Comparison of ENCODE assay signal across 5 cellular contexts in the genomic region with DNA sequence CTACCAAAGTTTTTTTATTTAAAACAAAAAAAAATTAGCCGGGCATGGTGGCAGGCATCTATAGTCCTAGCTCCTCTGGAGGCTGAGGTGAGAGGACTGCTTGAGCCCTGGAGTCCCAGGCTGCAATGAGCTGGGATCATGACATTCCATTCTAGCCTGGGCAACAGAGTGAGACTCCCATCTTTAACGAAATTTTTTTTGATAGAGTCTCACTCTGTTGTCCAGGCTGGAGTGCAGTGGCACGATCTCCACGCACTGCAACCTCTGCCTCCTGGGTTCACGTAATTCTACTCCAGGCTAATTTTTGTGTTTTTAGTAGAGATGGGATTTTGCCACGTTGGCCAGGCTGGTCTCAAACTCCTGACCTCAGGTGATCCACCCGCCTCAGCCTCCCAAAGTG. TPM values are rescaled to one million over a fixed set of nuclear protein-coding genes. Genes with fewer than 3 reads are reported as not detected.
"Had no signal": no experiment of that assay in that cellular context is flagged by ENCODE, and none has a peak within 500 bp of the region (broad histone marks: within the 10 kb centered on the region; RNA-seq: fewer than 3 reads in every experiment).

No MANE protein-coding gene starts in this region.

RNA-seq across cellular contexts. Expression of gene CERS4, which starts 1.8 kb away (rescaled TPM):
- total RNA-seq: GM23248, HFFc6 had no signal
- polyA plus RNA-seq: GM23248 had no signal

RNA-seq across cellular contexts. Expression of gene FBN3, which starts 57.9 kb away (rescaled TPM):
- total RNA-seq: GM23248, H4, HFFc6, HT1080 had no signal
- polyA plus RNA-seq: GM23248, IgD-negative memory B cell had no signal
